ENCODE assay signal across 9 cellular contexts in the genomic region with DNA sequence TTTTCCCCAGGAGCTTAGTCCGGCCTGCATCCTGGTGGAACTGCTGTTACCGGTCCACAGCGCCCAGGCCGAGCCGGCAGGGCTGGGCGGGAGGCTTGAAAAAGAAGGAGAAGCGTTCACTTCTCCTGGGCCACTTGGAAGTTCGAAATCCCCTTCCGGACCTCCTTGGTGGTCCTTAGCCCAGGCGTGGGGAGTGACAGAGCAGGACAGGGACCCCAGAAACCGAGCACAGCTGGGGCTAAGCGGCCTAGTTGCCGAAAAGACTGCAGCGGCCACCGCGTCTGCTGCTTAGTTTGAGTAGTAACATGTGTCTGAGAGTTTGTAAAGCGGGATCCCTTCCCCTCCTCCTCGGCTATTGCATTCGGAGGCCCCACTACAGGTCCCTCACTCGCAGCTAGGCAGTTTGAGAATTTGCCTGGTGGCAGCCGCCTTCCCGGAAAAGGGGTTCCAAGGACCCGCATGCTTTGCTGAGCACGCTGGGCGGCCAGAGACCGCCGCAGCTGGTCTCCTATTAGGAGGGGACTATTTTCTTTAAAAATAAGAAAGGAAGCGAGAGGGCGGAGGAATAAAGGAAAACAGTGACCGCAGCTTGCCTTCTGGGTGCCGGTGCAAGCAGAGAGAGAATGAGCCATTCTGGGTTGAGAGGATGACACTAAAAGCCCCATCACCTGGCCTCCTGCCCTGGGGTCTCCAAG. TPM values are rescaled to one million over a fixed set of nuclear protein-coding genes. Genes with fewer than 3 reads are reported as not detected.
DNase-seq lines count a peak whose midpoint lies in the region; ATAC-seq, FAIRE-seq and TF ChIP-seq lines count a peak whose summit lies in the region.
"Had no signal": no experiment of that assay in that cellular context is flagged by ENCODE, and none has a peak within 500 bp of the region (broad histone marks: within the 10 kb centered on the region; RNA-seq: fewer than 3 reads in every experiment).

No MANE protein-coding gene starts in this region.

- in situ Hi-C loops in K562 (cut with MboI) = loop anchor here (5.0 kb wide), 1 partner anchor 257 kb away; no protein-coding TSS in a partner anchor

- no peaks in the 10 kb centered on the region for H3K9me3 ChIP-seq in HEK293 (ENCODE audit: control insufficient read depth, insufficient read depth, low read depth, low read length)
- no peaks in the 10 kb centered on the region for H3K9me3 ChIP-seq in K562 (replicated peaks; ENCODE audit: control insufficient read depth, insufficient read depth, low read depth, low read length)

- POLR2A ChIA-PET in HEK293 (lab: Yijun Ruan, JAX) (no interaction called here), K562 (lab: Yijun Ruan, JAX) (interaction anchor here (3.7 kb wide), 1 partner anchor 11 kb away, joined by 12 read pairs; no protein-coding TSS in a partner anchor)

- H3K4me1 ChIP-seq in HEK293 (ENCODE audit: control insufficient read depth, insufficient read depth, low read length) (peaks cover 37% of the 10 kb centered on the region), K562 (replicated peaks in 1 of 2; ENCODE audit: control insufficient read depth in 2 of 2, insufficient read depth in 2 of 2, low read length in 2 of 2) (peaks cover 13 to 46% of the 10 kb centered on the region in 2 experiments)

- H3K9me1 ChIP-seq in K562 (ENCODE audit: control insufficient read depth, insufficient read depth, low read length) = no peaks in the 10 kb centered on the region

- no peak for FAIRE-seq in K562 (lab: Jason Lieb, UNC)

- H3K9me3 Mint-ChIP-seq in neural crest cell (no peaks in the 10 kb centered on the region), CD14-positive monocyte (peaks cover 0 to 37% (median 15%) of the 10 kb centered on the region in 7 donors)

- no peak for TF ChIP-seq RAD21 in K562 (CRISPR knock-in tag; conservative IDR thresholded peaks at IDR 0.05 in 1 of 2, IDR thresholded peaks at IDR 0.05 in 1 of 2)

- H3K36me3 Mint-ChIP-seq in neural crest cell (ENCODE audit: low read depth) (peaks cover 20% of the 10 kb centered on the region), CD14-positive monocyte (peaks cover 12 to 31% of the 10 kb centered on the region in 2 donors)

- BruUV-seq in K562 (replicated peaks; lab: Mats Ljungman, UMichigan) = no TSS peak

- no peak overlapping the region for H3K4me2 ChIP-seq in K562 (ENCODE audit: insufficient read depth, low read length)

- peaks cover 100% of the 10 kb centered on the region for H3K27me3 Mint-ChIP-seq in neural crest cell (ENCODE audit: low read depth)
- H3K27me3 Mint-ChIP-seq in CD14-positive monocyte (ENCODE audit: low read depth in 3 of 3) = peaks cover 99 to 100% (median 100%) of the 10 kb centered on the region in 3 donors

- H3K27me3 ChIP-seq in K562 (ENCODE audit: control insufficient read depth in 2 of 2, insufficient read depth in 2 of 2, low read length in 2 of 2) = no peaks in the 10 kb centered on the region

- CTCF ChIA-PET in HEK293 (lab: Yijun Ruan, JAX) = interaction anchor here (0.6 to 6.0 kb wide), 20 partner anchors 11 to 379 kb away, joined by 3 to 52 read pairs (median 6); no protein-coding TSS in a partner anchor
- CTCF ChIA-PET in K562 (lab: Yijun Ruan, JAX; ENCODE audit: low intra/inter-chr PET ratio) = interaction anchor here (0.5 to 2.8 kb wide), 13 partner anchors 94 to 705 kb away, joined by 3 to 19 read pairs (median 4); no protein-coding TSS in a partner anchor

- no peak for TF ChIP-seq EP300 in K562 (IDR thresholded peaks at IDR 0.05; ENCODE audit: low read length)

- WGBS in K562 (ENCODE audit: insufficient coverage, low coverage, missing lambda C conversion rate) = 85% methylated on average over 24 of the region's 31 CpGs

- no peak overlapping the region for H3K9ac ChIP-seq in K562 (ENCODE audit: insufficient read depth in 1 of 2, low read depth in 2 of 2, low read length in 2 of 2)

- DNase-seq in K562 (ENCODE audit: extremely low read depth in 1 of 4, low spot score in 3 of 4) = no peak
- DNase-seq in neural crest cell (ENCODE audit: low read depth, low spot score) = no peak
- DNase-seq in NCI-H69 (lab: John Stamatoyannopoulos, UW) = no peak
- DNase-seq in CD14-positive monocyte (ENCODE audit: low spot score) = no peak
- no peak for DNase-seq in NCI-H146 (lab: John Stamatoyannopoulos, UW)
- DNase-seq: dorsolateral prefrontal cortex, NCI-H1048 had no signal

- H4K20me1 ChIP-seq in K562 (replicated peaks; ENCODE audit: control insufficient read depth, insufficient read depth, low read length) = no peaks in the 10 kb centered on the region

- TF ChIP-seq POLR2A in K562 (conservative IDR thresholded peaks at IDR 0.05) = no peak

- no peak for ATAC-seq in K562

- peak overlapping the region; percentile 81 for H3K4me3 Mint-ChIP-seq in neural crest cell
- H3K4me3 Mint-ChIP-seq in CD14-positive monocyte = peak overlapping the region in 1 of 2 donors; percentile 92

- H3K79me2 ChIP-seq in K562 (ENCODE audit: control insufficient read depth, insufficient read depth, low read length) = peaks cover 11% of the 10 kb centered on the region; the same call in 2 of the 3 replicates

- TF ChIP-seq CTCF in HEK293 (tag by site-specific recombination; IDR thresholded peaks at IDR 0.05) (no peak), K562 (IDR thresholded peaks at IDR 0.05 in 2 of 3, conservative IDR thresholded peaks at IDR 0.05 in 1 of 3; ENCODE audit: insufficient read depth in 2 of 3, low read depth in 1 of 3, low read length in 3 of 3) (no peak), neural crest cell (conservative IDR thresholded peaks at IDR 0.05) (no peak), CD14-positive monocyte (IDR thresholded peaks at IDR 0.05) (no peak)

- no peak overlapping the region for H3K27ac Mint-ChIP-seq in neural crest cell (ENCODE audit: unreplicated experiment)
- H3K27ac Mint-ChIP-seq in CD14-positive monocyte = no peak overlapping the region

- H3K4me3 ChIP-seq in HEK293 (ENCODE audit: low read depth, low read length) = no peak overlapping the region
- H3K4me3 ChIP-seq in K562 = no peak overlapping the region
- H3K4me3 ChIP-seq: dorsolateral prefrontal cortex had no signal

- intact Hi-C loops in K562 (cut with micrococcal nuclease) = no loop called here
- intact Hi-C loops in CD14-positive monocyte (cut with micrococcal nuclease) = loop anchor here (5.0 kb wide), 2 partner anchors 102 to 257 kb away; no protein-coding TSS in a partner anchor

- H3K27ac ChIP-seq in HEK293 (ENCODE audit: extremely low read depth, low read depth, low read length) = peak overlapping the region; percentile 68
- H3K27ac ChIP-seq in K562 (ENCODE audit: extremely low read depth, low read depth, low read length) = no peak overlapping the region
- H3K27ac ChIP-seq: dorsolateral prefrontal cortex had no signal

- H2AFZ ChIP-seq in K562 (ENCODE audit: low read depth, low read length) = peak overlapping the region; percentile 85

- H3K4me1 Mint-ChIP-seq in neural crest cell (peaks cover 16% of the 10 kb centered on the region), CD14-positive monocyte (peaks cover 46% of the 10 kb centered on the region)

- H3K36me3 ChIP-seq in HEK293 (ENCODE audit: control insufficient read depth in 2 of 2, insufficient read depth in 1 of 2, low read length in 2 of 2) (peaks cover 5 to 46% of the 10 kb centered on the region in 2 experiments; a peak in 2 of 3 replicates), K562 (ENCODE audit: control insufficient read depth, insufficient read depth, low read length) (no peaks in the 10 kb centered on the region; the same call in 2 of the 3 replicates)

RNA-seq across cellular contexts. Expression of a gene that starts 1.0 kb away (rescaled TPM):
- total RNA-seq in K562 (2011; cell fraction: chromatin; rRNA removed; ENCODE audit: low replicate concordance) = 4.9 and 5.1 TPM in 2 replicates
- total RNA-seq in K562 (2011; cell fraction: nucleolus; rRNA removed) = 1.8 and 2.0 TPM in 2 replicates
- total RNA-seq in K562 (2011; cell fraction: nucleoplasm; rRNA removed) = 2.4 and 3.7 TPM in 2 replicates
- total RNA-seq in K562 (2014; rRNA removed) = 0.27 and 0.57 TPM in 2 replicates
- 0.38 and 0.65 TPM in 2 replicates for total RNA-seq in K562 (2014; rRNA removed; fragmentation: Illumina TruSeq; extraction: Trizol)
- 0.75 and 0.80 TPM in 2 replicates for total RNA-seq in K562 (2015; rRNA removed; fragmentation: Illumina TruSeq; extraction: Trizol)
- total RNA-seq in K562 (2021) = 2.4 and 2.6 TPM in 2 replicates
- 0.36 and 0.87 TPM in 2 replicates for polyA plus RNA-seq in K562 (2011; rRNA removed)
- 0.36 and 0.52 TPM in 2 replicates for polyA plus RNA-seq in K562 (2011; cell fraction: cytosol; rRNA removed)
- polyA plus RNA-seq in K562 (2011; cell fraction: nucleus; rRNA removed) = 3.7 TPM in 2 replicates
- polyA plus RNA-seq in K562 (2012) = 2.9 and 6.4 TPM in 2 replicates
- 1.4 and 1.5 TPM in 2 replicates for polyA plus RNA-seq in K562 (2014; fragmentation: Illumina TruSeq; extraction: Trizol)
- polyA plus RNA-seq in K562 (2014; fragmentation: Nextera tagmentation; extraction: Ambion mirVana) = under 1 TPM; 0.24 to 0.25 TPM
- polyA plus RNA-seq in K562 (2014; rRNA removed) = 2.7 and 3.2 TPM in 2 replicates
- 0.11 and 0.15 TPM in 2 replicates for polyA minus RNA-seq in K562 (2011; rRNA and poly(A)+ RNA removed)
- polyA minus RNA-seq in K562 (2011; cell fraction: cytosol; rRNA and poly(A)+ RNA removed) = 0.38 and 0.82 TPM in 2 replicates
- 0.54 and 1.1 TPM in 2 replicates for polyA minus RNA-seq in K562 (2011; cell fraction: nucleus; rRNA and poly(A)+ RNA removed)
- 2.3 and 2.6 TPM in 2 replicates for total RNA-seq in neural crest cell
- polyA plus RNA-seq in CD14-positive monocyte = not detected
- total RNA-seq: osteocyte had no signal

RNA-seq across cellular contexts. Expression of a gene that starts 4.5 kb away (rescaled TPM):
- 75.2 and 108 TPM in 2 replicates for total RNA-seq in K562 (2011; cell fraction: chromatin; rRNA removed; ENCODE audit: low replicate concordance)
- 47.0 and 47.2 TPM in 2 replicates for total RNA-seq in K562 (2011; cell fraction: nucleolus; rRNA removed)
- total RNA-seq in K562 (2011; cell fraction: nucleoplasm; rRNA removed) = 90.9 and 153 TPM in 2 replicates
- total RNA-seq in K562 (2014; rRNA removed) = 11.8 and 17.2 TPM in 2 replicates
- total RNA-seq in K562 (2014; rRNA removed; fragmentation: Illumina TruSeq; extraction: Trizol) = 20.2 and 21.2 TPM in 2 replicates
- 24.7 and 28.1 TPM in 2 replicates for total RNA-seq in K562 (2015; rRNA removed; fragmentation: Illumina TruSeq; extraction: Trizol)
- 22.7 and 28.3 TPM in 2 replicates for total RNA-seq in K562 (2021)
- 15.7 and 21.5 TPM in 2 replicates for polyA plus RNA-seq in K562 (2011; rRNA removed)
- polyA plus RNA-seq in K562 (2011; cell fraction: cytosol; rRNA removed) = 11.5 and 17.9 TPM in 2 replicates
- 93.6 and 118 TPM in 2 replicates for polyA plus RNA-seq in K562 (2011; cell fraction: nucleus; rRNA removed)
- 19.2 and 37.9 TPM in 2 replicates for polyA plus RNA-seq in K562 (2012)
- 23.5 and 27.0 TPM in 2 replicates for polyA plus RNA-seq in K562 (2014; fragmentation: Illumina TruSeq; extraction: Trizol)
- polyA plus RNA-seq in K562 (2014; fragmentation: Nextera tagmentation; extraction: Ambion mirVana) = 1 to 10 TPM; 2.4 to 2.5 TPM
- 33.0 and 41.3 TPM in 2 replicates for polyA plus RNA-seq in K562 (2014; rRNA removed)
- 5.3 and 9.5 TPM in 2 replicates for polyA minus RNA-seq in K562 (2011; rRNA and poly(A)+ RNA removed)
- polyA minus RNA-seq in K562 (2011; cell fraction: cytosol; rRNA and poly(A)+ RNA removed) = 3.6 and 5.7 TPM in 2 replicates
- 29.2 and 37.0 TPM in 2 replicates for polyA minus RNA-seq in K562 (2011; cell fraction: nucleus; rRNA and poly(A)+ RNA removed)
- total RNA-seq in neural crest cell = 21.9 and 22.8 TPM in 2 replicates
- polyA plus RNA-seq in CD14-positive monocyte = not detected

RNA-seq across cellular contexts. Expression of a gene that starts 10.2 kb away (rescaled TPM):
- total RNA-seq in K562 (2011; cell fraction: chromatin; rRNA removed; ENCODE audit: low replicate concordance) = 18.7 and 26.2 TPM in 2 replicates
- 10.4 and 11.2 TPM in 2 replicates for total RNA-seq in K562 (2011; cell fraction: nucleolus; rRNA removed)
- total RNA-seq in K562 (2011; cell fraction: nucleoplasm; rRNA removed) = 12.0 and 17.8 TPM in 2 replicates
- total RNA-seq in K562 (2014; rRNA removed) (6.5 and 9.1 TPM in 2 replicates), K562 (2014; rRNA removed; fragmentation: Illumina TruSeq; extraction: Trizol) (3.9 and 4.9 TPM in 2 replicates), K562 (2015; rRNA removed; fragmentation: Illumina TruSeq; extraction: Trizol) (7.3 and 7.5 TPM in 2 replicates), K562 (2021) (10.6 and 14.2 TPM in 2 replicates), neural crest cell (9.6 and 11.5 TPM in 2 replicates)
- polyA plus RNA-seq in K562 (2011; rRNA removed) (2.3 and 3.0 TPM in 2 replicates), K562 (2014; fragmentation: Illumina TruSeq; extraction: Trizol) (4.0 and 7.7 TPM in 2 replicates), K562 (2014; fragmentation: Nextera tagmentation; extraction: Ambion mirVana) (1 to 10 TPM; 1.2 to 1.9 TPM), K562 (2014; rRNA removed) (13.7 and 14.8 TPM in 2 replicates), CD14-positive monocyte (not detected)
- polyA plus RNA-seq in K562 (2011; cell fraction: cytosol; rRNA removed) = 3.7 and 4.0 TPM in 2 replicates
- 16.7 and 17.3 TPM in 2 replicates for polyA plus RNA-seq in K562 (2011; cell fraction: nucleus; rRNA removed)
- polyA plus RNA-seq in K562 (2012) = 9.7 and 11.7 TPM in 2 replicates
- polyA minus RNA-seq in K562 (2011; rRNA and poly(A)+ RNA removed) = 0.42 and 0.63 TPM in 2 replicates
- polyA minus RNA-seq in K562 (2011; cell fraction: cytosol; rRNA and poly(A)+ RNA removed) = 1.3 TPM in 1 of 2 replicates, not detected in the other
- 3.5 and 8.1 TPM in 2 replicates for polyA minus RNA-seq in K562 (2011; cell fraction: nucleus; rRNA and poly(A)+ RNA removed)
- total RNA-seq: osteocyte had no signal

RNA-seq across cellular contexts. Expression of a gene that starts 16.3 kb away (rescaled TPM):
- total RNA-seq in K562 (2011; cell fraction: chromatin; rRNA removed; ENCODE audit: low replicate concordance) = 1.4 and 3.5 TPM in 2 replicates
- total RNA-seq in K562 (2011; cell fraction: nucleolus; rRNA removed) = 0.79 and 1.5 TPM in 2 replicates
- 2.1 TPM in 2 replicates for total RNA-seq in K562 (2011; cell fraction: nucleoplasm; rRNA removed)
- total RNA-seq in K562 (2014; rRNA removed) (8.3 and 11.0 TPM in 2 replicates), K562 (2014; rRNA removed; fragmentation: Illumina TruSeq; extraction: Trizol) (13.5 and 14.7 TPM in 2 replicates), K562 (2015; rRNA removed; fragmentation: Illumina TruSeq; extraction: Trizol) (14.8 and 16.7 TPM in 2 replicates), K562 (2021) (8.2 and 10.8 TPM in 2 replicates), neural crest cell (8.5 and 11.4 TPM in 2 replicates)
- polyA plus RNA-seq in K562 (2011; rRNA removed) (5.5 and 5.9 TPM in 2 replicates), K562 (2014; fragmentation: Illumina TruSeq; extraction: Trizol) (10.3 and 11.6 TPM in 2 replicates), K562 (2014; fragmentation: Nextera tagmentation; extraction: Ambion mirVana) (1 to 10 TPM; 5.7 to 5.8 TPM), K562 (2014; rRNA removed) (11.1 and 13.9 TPM in 2 replicates), CD14-positive monocyte (not detected)
- polyA plus RNA-seq in K562 (2011; cell fraction: cytosol; rRNA removed) = 8.3 and 8.4 TPM in 2 replicates
- 2.7 and 3.9 TPM in 2 replicates for polyA plus RNA-seq in K562 (2011; cell fraction: nucleus; rRNA removed)
- polyA plus RNA-seq in K562 (2012) = 10.4 and 16.5 TPM in 2 replicates
- 1.9 and 2.5 TPM in 2 replicates for polyA minus RNA-seq in K562 (2011; rRNA and poly(A)+ RNA removed)
- polyA minus RNA-seq in K562 (2011; cell fraction: cytosol; rRNA and poly(A)+ RNA removed) = 2.9 and 3.5 TPM in 2 replicates
- 0.67 and 2.3 TPM in 2 replicates for polyA minus RNA-seq in K562 (2011; cell fraction: nucleus; rRNA and poly(A)+ RNA removed)
- total RNA-seq: osteocyte had no signal

RNA-seq across cellular contexts. Expression of a gene that starts 16.4 kb away (rescaled TPM):
- total RNA-seq in K562 (2011; cell fraction: chromatin; rRNA removed; ENCODE audit: low replicate concordance) = 46.4 and 55.0 TPM in 2 replicates
- total RNA-seq in K562 (2011; cell fraction: nucleolus; rRNA removed) = 33.6 and 35.9 TPM in 2 replicates
- total RNA-seq in K562 (2011; cell fraction: nucleoplasm; rRNA removed) = 34.9 and 40.6 TPM in 2 replicates
- total RNA-seq in K562 (2014; rRNA removed) = 23.9 and 26.4 TPM in 2 replicates
- total RNA-seq in K562 (2014; rRNA removed; fragmentation: Illumina TruSeq; extraction: Trizol) = 10.6 and 10.8 TPM in 2 replicates
- 14.6 and 14.9 TPM in 2 replicates for total RNA-seq in K562 (2015; rRNA removed; fragmentation: Illumina TruSeq; extraction: Trizol)
- 33.2 and 34.9 TPM in 2 replicates for total RNA-seq in K562 (2021)
- polyA plus RNA-seq in K562 (2011; rRNA removed) = 9.2 and 13.0 TPM in 2 replicates
- 10.4 and 12.6 TPM in 2 replicates for polyA plus RNA-seq in K562 (2011; cell fraction: cytosol; rRNA removed)
- 44.4 and 69.1 TPM in 2 replicates for polyA plus RNA-seq in K562 (2011; cell fraction: nucleus; rRNA removed)
- polyA plus RNA-seq in K562 (2012) = 16.3 and 24.5 TPM in 2 replicates
- polyA plus RNA-seq in K562 (2014; fragmentation: Illumina TruSeq; extraction: Trizol) = 27.5 and 30.2 TPM in 2 replicates
- 1 to 10 TPM; 1.6 to 2.6 TPM for polyA plus RNA-seq in K562 (2014; fragmentation: Nextera tagmentation; extraction: Ambion mirVana)
- polyA plus RNA-seq in K562 (2014; rRNA removed) = 22.5 and 27.2 TPM in 2 replicates
- 4.4 and 4.6 TPM in 2 replicates for polyA minus RNA-seq in K562 (2011; rRNA and poly(A)+ RNA removed)
- 5.2 and 7.6 TPM in 2 replicates for polyA minus RNA-seq in K562 (2011; cell fraction: cytosol; rRNA and poly(A)+ RNA removed)
- 14.8 and 17.5 TPM in 2 replicates for polyA minus RNA-seq in K562 (2011; cell fraction: nucleus; rRNA and poly(A)+ RNA removed)
- total RNA-seq in neural crest cell = 4.4 and 5.0 TPM in 2 replicates
- not detected for polyA plus RNA-seq in CD14-positive monocyte
- total RNA-seq: osteocyte had no signal
